Comparison of ENCODE assay signal across 8 cellular contexts in genomic region chrX:15789979-15790765, GRCh38. TPM values are rescaled to one million over a fixed set of nuclear protein-coding genes. Genes with fewer than 3 reads are reported as not detected.
DNase-seq lines count a peak whose midpoint lies in the region; ATAC-seq and TF ChIP-seq lines count a peak whose summit lies in the region.

Gene ZRSR2 (plus strand): TSS chrX:15790484. CDS start chrX:15790496, 12 bp downstream.

- H3K9me2 ChIP-seq in HCT116 (ENCODE audit: insufficient read depth) (no peaks in the 10 kb centered on the region), MM.1S (replicated peaks; ENCODE audit: insufficient read depth, low read length) (no peaks in the 10 kb centered on the region)

- ATAC-seq in HCT116 = peak; percentile 95
- peak; percentile 55 for ATAC-seq in thoracic aorta (ENCODE audit: insufficient number of reproducible peaks, low FRiP score, low read depth)

- H3K27me3 ChIP-seq in HCT116 (ENCODE audit: insufficient read depth, low read length) (no peaks in the 10 kb centered on the region), MM.1S (replicated peaks; ENCODE audit: insufficient read depth, low read length) (no peaks in the 10 kb centered on the region), SJSA1 (replicated peaks) (no peaks in the 10 kb centered on the region), osteoblast (ENCODE audit: insufficient read depth, low read length) (no peaks in the 10 kb centered on the region), thoracic aorta (replicated peaks; ENCODE audit: insufficient read depth) (no peaks in the 10 kb centered on the region)

- peak within 1 kb of the TSS; percentile 69 for H3K4me2 ChIP-seq in HCT116 (ENCODE audit: low read length)
- peak within 1 kb of the TSS; percentile 69 for H3K4me2 ChIP-seq in MM.1S (ENCODE audit: low read depth, low read length)
- peak within 1 kb of the TSS; percentile 100 for H3K4me2 ChIP-seq in osteoblast (ENCODE audit: insufficient read depth, low read length)

- no TSS peak for BruUV-seq in HCT116 (replicated peaks; lab: Mats Ljungman, UMichigan)

- RAD21 ChIA-PET in HCT116 (lab: Charles Lee; ENCODE audit: low non-redundant PET in 1 of 2, low total read pairs in 2 of 2, uncharacterized antibody in 2 of 2, unreplicated experiment in 2 of 2) = no interaction called here

- H3F3A ChIP-seq in MM.1S (ENCODE audit: insufficient read depth, low read length) = peaks cover 18% of the 10 kb centered on the region

- intact Hi-C loops in HCT116 (cut with micrococcal nuclease) = no loop called here

- TF ChIP-seq POLR2A in HCT116 (IDR thresholded peaks at IDR 0.05; ENCODE audit: borderline replicate concordance, extremely low read depth, insufficient read depth, insufficient read length) = peak; percentile 75

- H3K4me1 ChIP-seq in HCT116 (ENCODE audit: control insufficient read depth in 1 of 2, insufficient read depth in 2 of 2, low read length in 2 of 2) = peaks cover 4 to 5% of the 10 kb centered on the region in 2 experiments; a peak in 2 of 4 replicates
- no peaks in the 10 kb centered on the region for H3K4me1 ChIP-seq in MM.1S (ENCODE audit: low read length)
- no peaks in the 10 kb centered on the region; the same call in 1 of the 2 replicates for H3K4me1 ChIP-seq in SJSA1 (replicated peaks)
- H3K4me1 ChIP-seq in osteoblast (ENCODE audit: insufficient read depth, low read length) = peaks cover 9% of the 10 kb centered on the region
- no peaks in the 10 kb centered on the region for H3K4me1 ChIP-seq in thoracic aorta (ENCODE audit: control insufficient read depth in 1 of 2, low read depth in 2 of 2)

- CTCF ChIA-PET in HCT116 (lab: Charles Lee) = no interaction called here

- no peaks in the 10 kb centered on the region for H3K79me2 ChIP-seq in HCT116 (ENCODE audit: insufficient read depth, low read length)
- peaks cover 35% of the 10 kb centered on the region for H3K79me2 ChIP-seq in MM.1S (ENCODE audit: low read length)
- peaks cover 30% of the 10 kb centered on the region for H3K79me2 ChIP-seq in osteoblast (ENCODE audit: insufficient read depth, low read length)

- H3K9ac ChIP-seq in HCT116 (ENCODE audit: low read length) = peak within 1 kb of the TSS; percentile 68
- H3K9ac ChIP-seq in MM.1S (ENCODE audit: low read length) = peak within 1 kb of the TSS; percentile 79

- H3K9me3 ChIP-seq in HCT116 (ENCODE audit: control insufficient read depth in 1 of 2, insufficient read depth in 1 of 2, low read depth in 1 of 2, low read length in 2 of 2) (no peaks in the 10 kb centered on the region), MM.1S (replicated peaks; ENCODE audit: insufficient read depth, low read length) (no peaks in the 10 kb centered on the region), SJSA1 (replicated peaks) (no peaks in the 10 kb centered on the region), osteoblast (ENCODE audit: low read depth, low read length) (no peaks in the 10 kb centered on the region), thoracic aorta (no peaks in the 10 kb centered on the region)

- H3K4me3 ChIP-seq in HCT116 (replicated peaks in 1 of 2; ENCODE audit: low read depth in 1 of 2, low read length in 2 of 2) (peak within 1 kb of the TSS; percentile 73 to 74), MM.1S (ENCODE audit: low read length) (peak within 1 kb of the TSS; percentile 95), SJSA1 (peak within 1 kb of the TSS; percentile 75), osteoblast (ENCODE audit: insufficient read depth, low read length) (peak within 1 kb of the TSS; percentile 98), thoracic aorta (peak within 1 kb of the TSS; percentile 78)

- H4K20me1 ChIP-seq in HCT116 (ENCODE audit: insufficient read depth) (no peaks in the 10 kb centered on the region), MM.1S (ENCODE audit: insufficient read depth, low read length) (no peaks in the 10 kb centered on the region), osteoblast (ENCODE audit: insufficient read depth, low read length) (no peaks in the 10 kb centered on the region)

- no peak for TF ChIP-seq CTCF in HCT116 (IDR thresholded peaks at IDR 0.05 in 2 of 3, conservative IDR thresholded peaks at IDR 0.05 in 1 of 3; ENCODE audit: borderline replicate concordance in 1 of 3, insufficient read depth in 1 of 3, low read depth in 2 of 3, low read length in 2 of 3)
- no peak for TF ChIP-seq CTCF in MM.1S (IDR thresholded peaks at IDR 0.05; ENCODE audit: low read length)
- no peak for TF ChIP-seq CTCF in osteoblast (IDR thresholded peaks at IDR 0.05; ENCODE audit: extremely low read depth, low read depth, low read length)
- no peak for TF ChIP-seq CTCF in thoracic aorta (IDR thresholded peaks at IDR 0.05)

- H3K36me3 ChIP-seq in HCT116 (ENCODE audit: control insufficient read depth in 1 of 2, insufficient read depth in 2 of 2, low read length in 2 of 2) = no peaks in the 10 kb centered on the region
- H3K36me3 ChIP-seq in MM.1S (replicated peaks; ENCODE audit: insufficient read depth, low read length) = no peaks in the 10 kb centered on the region
- H3K36me3 ChIP-seq in SJSA1 = peaks cover 2% of the 10 kb centered on the region; the same call in 1 of the 2 replicates
- H3K36me3 ChIP-seq in osteoblast (ENCODE audit: insufficient read depth, low read length) = peaks cover 12% of the 10 kb centered on the region
- H3K36me3 ChIP-seq in thoracic aorta = no peaks in the 10 kb centered on the region

- POLR2A ChIA-PET in HCT116 (lab: Charles Lee) = no interaction called here

- H2AFZ ChIP-seq in HCT116 (ENCODE audit: low read depth, low read length, poor library complexity, severe bottlenecking) (peak within 1 kb of the TSS; percentile 68), MM.1S (ENCODE audit: low read length) (peak within 1 kb of the TSS; percentile 97), osteoblast (ENCODE audit: low read length) (peak within 1 kb of the TSS; percentile 99)

- TF ChIP-seq RAD21 in HCT116 (IDR thresholded peaks at IDR 0.05; ENCODE audit: low read depth) = no peak

- DNase-seq in GM04503 (ENCODE audit: low read depth) (peak; percentile 37), HCT116 (ENCODE audit: low read depth, low spot score) (peak; percentile 33), MM.1S (peak; percentile 87), SJSA1 (ENCODE audit: low read depth in 1 of 2, low spot score in 2 of 2) (peak; percentile 71 to 73), globus pallidus (ENCODE audit: low spot score) (peak; percentile 74), osteoblast (ENCODE audit: insufficient read length, low spot score, missing footprints) (peak; percentile 92), thoracic aorta (ENCODE audit: low spot score) (peak; percentile 13)
- DNase-seq in activated naive CD4-positive, alpha-beta T cell (lab: John Stamatoyannopoulos, UW) = peak; percentile 58 to 90 (median 74)

- H3K27ac ChIP-seq in HCT116 (ENCODE audit: low read depth, low read length) (peak within 1 kb of the TSS; percentile 75), MM.1S (ENCODE audit: low read length) (peak within 1 kb of the TSS; percentile 86), SJSA1 (peak within 1 kb of the TSS; percentile 9; the same call in 1 of the 2 replicates), osteoblast (ENCODE audit: low read depth, low read length) (peak within 1 kb of the TSS; percentile 87), thoracic aorta (peak within 1 kb of the TSS; percentile 78 to 82)

TF ChIP-seq in HCT116, 20 proteins besides CTCF, POLR2A, EP300 and RAD21:
- 0 out of 2 replicates have a peak, but pooled peaks have one; percentile 52 for TF ChIP-seq SIN3A (IDR thresholded peaks at IDR 0.05; ENCODE audit: low read depth)
- TF ChIP-seq FOSL1 (IDR thresholded peaks at IDR 0.05; ENCODE audit: low read depth) = no peak
- TF ChIP-seq SP1 (IDR thresholded peaks at IDR 0.05; ENCODE audit: low read depth) = peak; percentile 42
- no peak for TF ChIP-seq ZNF274 (IDR thresholded peaks at IDR 0.05; ENCODE audit: low read depth, low read length)
- TF ChIP-seq POLR2AphosphoS5 (IDR thresholded peaks at IDR 0.05; ENCODE audit: low read depth, low read length) = peak; percentile 78
- peak; percentile 55; the same call in 1 of the 2 replicates for TF ChIP-seq MAX (IDR thresholded peaks at IDR 0.05)
- no peak for TF ChIP-seq EZH2 (IDR thresholded peaks at IDR 0.05)
- peak; percentile 91 for TF ChIP-seq YY1 (IDR thresholded peaks at IDR 0.05; ENCODE audit: extremely low read depth, insufficient replicate concordance, low read depth, low read length)

RNA-seq across cellular contexts. Expression of gene ZRSR2, which starts in this region (rescaled TPM):
- total RNA-seq in HCT116 (2021; ENCODE audit: unreplicated experiment) = 4.6 TPM
- polyA plus RNA-seq in HCT116 (2012) = 4.1 and 4.8 TPM in 2 replicates
- 3.7 and 4.2 TPM in 2 replicates for total RNA-seq in SJSA1 (2014; rRNA removed; shearing (Covaris generic))
- total RNA-seq in osteoblast = 2.9 and 4.1 TPM in 2 replicates
- 1 to 10 TPM; 6.4 to 7.1 TPM for total RNA-seq in thoracic aorta

Comparison
In these comparisons a context has a peak if more than half of its experiments do, and no peak if none do; other contexts are left out.
1. Peak in every context shown above with its lines: DNase-seq, ATAC-seq, H3K4me3 ChIP-seq and H3K27ac ChIP-seq.
2. DNase-seq: peak in every context shown above with its lines; median percentile 92 in osteoblast; 87 in MM.1S; 74 in globus pallidus; 74 in activated naive CD4-positive, alpha-beta T cell; 72 in SJSA1; 37 in GM04503; 33 in HCT116; 13 in thoracic aorta.
3. H3K27ac ChIP-seq: peak in every context shown above with its lines; median percentile 87 in osteoblast; 86 in MM.1S; 80 in thoracic aorta; 75 in HCT116; 9 in SJSA1.